In genomic region chr21:44122131-44122530, GRCh38 we compare ENCODE assay signal across 5 cellular contexts. TPM values are rescaled to one million over a fixed set of nuclear protein-coding genes. Genes with fewer than 3 reads are reported as not detected.
A peak's percentile ranks its signal among the peaks of the same experiment; 100 is the strongest.
DNase-seq lines count a peak whose midpoint lies in the region; ATAC-seq, FAIRE-seq and TF ChIP-seq lines count a peak whose summit lies in the region.
"Not testable (repeated sequence)": the region's sequence is repeated elsewhere in the genome, so short reads cannot be mapped to it uniquely, and the experiment has no call there.

No MANE protein-coding gene starts in this region.

- H3K4me3 ChIP-seq in endothelial cell of umbilical vein (replicated peaks in 1 of 3; ENCODE audit: insufficient read depth in 1 of 3, low read depth in 1 of 3, low read length in 3 of 3); right lobe of liver; upper lobe of right lung: not testable (repeated sequence)

- BruUV-seq in endothelial cell of umbilical vein (replicated peaks; lab: Mats Ljungman, UMichigan) = not testable (repeated sequence)

- not testable (repeated sequence) for TF ChIP-seq POLR2A in endothelial cell of umbilical vein (IDR thresholded peaks at IDR 0.05; ENCODE audit: low read depth, low read length); right lobe of liver (IDR thresholded peaks at IDR 0.05)

- CTCF ChIA-PET in endothelial cell of umbilical vein (lab: Charles Lee) = not testable (repeated sequence)

- POLR2A ChIA-PET in endothelial cell of umbilical vein (lab: Charles Lee) = not testable (repeated sequence)

- dilution Hi-C loops in endothelial cell of umbilical vein (cut with MboI; ENCODE audit: extremely low pct_ligation_motif_present, low sequenced_read_pairs) = not testable (repeated sequence)

- not testable (repeated sequence) for H2AFZ ChIP-seq in endothelial cell of umbilical vein (ENCODE audit: low read depth, low read length)

- ATAC-seq in Right ventricle myocardium superior (ENCODE audit: poor library complexity) (peak; percentile 34), left lobe of liver (peak; percentile 6), right lobe of liver (peak; percentile 33 to 64 (median 50)), upper lobe of right lung (peak; percentile 26)

- not testable (repeated sequence) for H3K4me2 ChIP-seq in endothelial cell of umbilical vein (ENCODE audit: insufficient read depth, low read length)

- not testable (repeated sequence) for H3K27ac ChIP-seq in endothelial cell of umbilical vein (ENCODE audit: insufficient read depth, low read depth, low read length); right lobe of liver; upper lobe of right lung

- H4K20me1 ChIP-seq in endothelial cell of umbilical vein (replicated peaks; ENCODE audit: control insufficient read depth, extremely low read depth, insufficient read depth, low read length) = not testable (repeated sequence)

- H3K27me3 ChIP-seq in endothelial cell of umbilical vein (ENCODE audit: control insufficient read depth in 2 of 2, insufficient read depth in 2 of 2, low read length in 2 of 2); right lobe of liver; upper lobe of right lung: not testable (repeated sequence)

- no CpG with 5 or more reads among the region's 10 CpGs for WGBS in right lobe of liver (ENCODE audit: insufficient coverage, low coverage, low lambda C conversion rate, missing lambda C conversion rate)

- not testable (repeated sequence) for DNase-seq in endothelial cell of umbilical vein (ENCODE audit: low read depth, low spot score); Right ventricle myocardium superior; left lobe of liver (ENCODE audit: low spot score); right lobe of liver; upper lobe of right lung

- H3K9me1 ChIP-seq in endothelial cell of umbilical vein (replicated peaks; ENCODE audit: control insufficient read depth, extremely low read depth, insufficient read depth, low read length) = not testable (repeated sequence)

- FAIRE-seq in endothelial cell of umbilical vein (lab: Jason Lieb, UNC) = peak; percentile 92

- H3K79me2 ChIP-seq in endothelial cell of umbilical vein (ENCODE audit: control insufficient read depth, insufficient read depth, low read length) = not testable (repeated sequence)

- intact Hi-C loops in endothelial cell of umbilical vein (cut with micrococcal nuclease); Right ventricle myocardium superior (cut with DNase I); right lobe of liver (cut with DNase I); upper lobe of right lung (cut with DNase I): not testable (repeated sequence)

- H3K9me3 ChIP-seq in endothelial cell of umbilical vein (replicated peaks; ENCODE audit: control insufficient read depth, insufficient read depth, low read length); right lobe of liver; upper lobe of right lung: not testable (repeated sequence)

- not testable (repeated sequence) for TF ChIP-seq CTCF in endothelial cell of umbilical vein (IDR thresholded peaks at IDR 0.05; ENCODE audit: extremely low read depth in 1 of 2, insufficient read depth in 1 of 2, low read depth in 1 of 2, low read length in 2 of 2); right lobe of liver (IDR thresholded peaks at IDR 0.05); upper lobe of right lung (IDR thresholded peaks at IDR 0.05)

- H3K36me3 ChIP-seq in endothelial cell of umbilical vein (ENCODE audit: control insufficient read depth in 2 of 2, extremely low read depth in 1 of 2, insufficient read depth in 2 of 2, low read length in 2 of 2); right lobe of liver; upper lobe of right lung: not testable (repeated sequence)

- not testable (repeated sequence) for H3K9ac ChIP-seq in endothelial cell of umbilical vein (replicated peaks; ENCODE audit: extremely low read depth, insufficient read depth, low read length)

- not testable (repeated sequence) for H3K4me1 ChIP-seq in endothelial cell of umbilical vein (ENCODE audit: control insufficient read depth, extremely low read depth, insufficient read depth, low read length); right lobe of liver; upper lobe of right lung

RNA-seq across cellular contexts. Expression of gene GATD3, which starts 11.4 kb away (rescaled TPM):
- total RNA-seq in endothelial cell of umbilical vein (7.6 and 43.2 TPM in 2 replicates), Right ventricle myocardium superior (146 TPM), left lobe of liver (41.2 TPM), right lobe of liver (10 to 100 TPM in 3 of 6 experiments, 1 to 10 TPM in 3; 5.8 to 83.8 (median 11.1) TPM), upper lobe of right lung (44.5 TPM)
- 16.3 and 22.3 TPM in 2 replicates for polyA plus RNA-seq in endothelial cell of umbilical vein
- 11.8 and 16.1 TPM in 2 replicates for polyA plus RNA-seq in endothelial cell of umbilical vein (2011; cell fraction: cytosol; rRNA removed)
- polyA plus RNA-seq in endothelial cell of umbilical vein (2011; cell fraction: nucleus; rRNA removed) = 48.9 and 62.3 TPM in 2 replicates
- polyA plus RNA-seq in endothelial cell of umbilical vein (2012) = 27.0 and 43.5 TPM in 2 replicates
- 6.8 and 25.7 TPM in 2 replicates for polyA minus RNA-seq in endothelial cell of umbilical vein
- 17.3 TPM for polyA minus RNA-seq in endothelial cell of umbilical vein (2011; cell fraction: cytosol; rRNA and poly(A)+ RNA removed)
- polyA minus RNA-seq in endothelial cell of umbilical vein (2011; cell fraction: nucleus; rRNA and poly(A)+ RNA removed) = 11.1 and 15.4 TPM in 2 replicates

RNA-seq across cellular contexts. Expression of gene PWP2, which starts 14.9 kb away (rescaled TPM):
- total RNA-seq in endothelial cell of umbilical vein (7.2 and 31.8 TPM in 2 replicates), Right ventricle myocardium superior (8.6 TPM), left lobe of liver (4.8 TPM), right lobe of liver (1 to 10 TPM in 5 of 6 experiments, under 1 TPM in 1; 0.93 to 7.5 (median 3.0) TPM), upper lobe of right lung (9.9 TPM)
- polyA plus RNA-seq in endothelial cell of umbilical vein = 3.4 and 5.1 TPM in 2 replicates
- polyA plus RNA-seq in endothelial cell of umbilical vein (2011; cell fraction: cytosol; rRNA removed) = 2.7 TPM in 2 replicates
- polyA plus RNA-seq in endothelial cell of umbilical vein (2011; cell fraction: nucleus; rRNA removed) = 10.2 and 13.3 TPM in 2 replicates
- polyA plus RNA-seq in endothelial cell of umbilical vein (2012) = 17.9 and 20.3 TPM in 2 replicates
- 7.4 and 11.2 TPM in 2 replicates for polyA minus RNA-seq in endothelial cell of umbilical vein
- polyA minus RNA-seq in endothelial cell of umbilical vein (2011; cell fraction: cytosol; rRNA and poly(A)+ RNA removed) = 9.9 TPM
- polyA minus RNA-seq in endothelial cell of umbilical vein (2011; cell fraction: nucleus; rRNA and poly(A)+ RNA removed) = 11.1 and 11.7 TPM in 2 replicates
